ENCODE assay signal across 9 cellular contexts in genomic region chr17:40068584-40068916, GRCh38. TPM values are rescaled to one million over a fixed set of nuclear protein-coding genes. Genes with fewer than 3 reads are reported as not detected.
DNase-seq lines count a peak whose midpoint lies in the region; TF ChIP-seq lines count a peak whose summit lies in the region.
"Had no signal": no experiment of that assay in that cellular context is flagged by ENCODE, and none has a peak within 500 bp of the region (broad histone marks: within the 10 kb centered on the region; RNA-seq: fewer than 3 reads in every experiment).

No MANE protein-coding gene starts in this region.

- peak overlapping the region; percentile 71 for H3K27ac Mint-ChIP-seq in dendritic cell treated with granulocyte-macrophage colony-stimulating factor and Interleukin-4, amounts not matched to agents 40 ng/mL and 50 ng/mL, for 4 days
- peak overlapping the region; percentile 81 for H3K27ac Mint-ChIP-seq in neural crest cell (ENCODE audit: unreplicated experiment)

- peaks cover 84% of the 10 kb centered on the region for H3K4me1 Mint-ChIP-seq in dendritic cell treated with granulocyte-macrophage colony-stimulating factor and Interleukin-4, amounts not matched to agents 40 ng/mL and 50 ng/mL, for 4 days (ENCODE audit: low read depth)
- peaks cover 71% of the 10 kb centered on the region for H3K4me1 Mint-ChIP-seq in neural crest cell

- H3K27me3 Mint-ChIP-seq in dendritic cell treated with granulocyte-macrophage colony-stimulating factor and Interleukin-4, amounts not matched to agents 40 ng/mL and 50 ng/mL, for 4 days: peaks cover 34% of the 10 kb centered on the region
- H3K27me3 Mint-ChIP-seq in neural crest cell (ENCODE audit: low read depth): no peaks in the 10 kb centered on the region

- H3K9me2 ChIP-seq in MM.1S (replicated peaks; ENCODE audit: insufficient read depth, low read length): no peaks in the 10 kb centered on the region

- POLR2A ChIA-PET in BJ (lab: Charles Lee): no interaction called here

- H3F3A ChIP-seq in MM.1S (ENCODE audit: insufficient read depth, low read length): peaks cover 5% of the 10 kb centered on the region; the same call in 1 of the 2 replicates

- H3K9me3 ChIP-seq in MM.1S (replicated peaks; ENCODE audit: insufficient read depth, low read length): no peaks in the 10 kb centered on the region

- no peaks in the 10 kb centered on the region for H3K9me3 Mint-ChIP-seq in dendritic cell treated with granulocyte-macrophage colony-stimulating factor and Interleukin-4, amounts not matched to agents 40 ng/mL and 50 ng/mL, for 4 days
- no peaks in the 10 kb centered on the region for H3K9me3 Mint-ChIP-seq in neural crest cell

- H3K9ac ChIP-seq in MM.1S (ENCODE audit: low read length): peak overlapping the region; percentile 29; the same call in 1 of the 2 replicates

- DNase-seq in BJ (ENCODE audit: low read depth) (no peak), MM.1S (peak; percentile 10), neural crest cell (ENCODE audit: low read depth, low spot score) (no peak), NAMALWA (ENCODE audit: low spot score) (no peak), head of caudate nucleus (no peak), SW480 (ENCODE audit: low spot score) (no peak)
- DNase-seq in activated effector memory CD4-positive, alpha-beta T cell treated with Interleukin-2 at 50 U/mL for 16 hours: no peak

- H3K36me3 ChIP-seq in BJ (ENCODE audit: control insufficient read depth, insufficient read depth, low read length) (no peaks in the 10 kb centered on the region; the same call in 1 of the 2 replicates), MM.1S (replicated peaks; ENCODE audit: insufficient read depth, low read length) (no peaks in the 10 kb centered on the region)

- TF ChIP-seq CTCF in BJ (IDR thresholded peaks at IDR 0.05; ENCODE audit: insufficient read depth, low read depth, low read length) (no peak), MM.1S (IDR thresholded peaks at IDR 0.05; ENCODE audit: low read length) (no peak), neural crest cell (conservative IDR thresholded peaks at IDR 0.05) (no peak)

- CTCF ChIA-PET in BJ (lab: Yijun Ruan, JAX): interaction anchor here (1.1 to 4.2 kb wide), 9 partner anchors 13 to 376 kb away, joined by 3 to 28 read pairs (median 5); partner anchors contain the start of genes MED24 and NR1D1

- intact Hi-C loops in dendritic cell treated with granulocyte-macrophage colony-stimulating factor and Interleukin-4, amounts not matched to agents 40 ng/mL and 50 ng/mL, for 4 days (cut with micrococcal nuclease): no loop called here
- intact Hi-C loops in head of caudate nucleus (cut with DNase I): no loop called here

- H3K4me3 Mint-ChIP-seq in dendritic cell treated with granulocyte-macrophage colony-stimulating factor and Interleukin-4, amounts not matched to agents 40 ng/mL and 50 ng/mL, for 4 days: peak overlapping the region; percentile 72
- H3K4me3 Mint-ChIP-seq in neural crest cell: peak overlapping the region; percentile 85

- H2AFZ ChIP-seq in MM.1S (ENCODE audit: low read length): peak overlapping the region; percentile 66

- H3K27ac ChIP-seq in MM.1S (ENCODE audit: low read length): no peak overlapping the region; the same call in 1 of the 2 replicates

- no peaks in the 10 kb centered on the region for H4K20me1 ChIP-seq in MM.1S (ENCODE audit: insufficient read depth, low read length)

- no peaks in the 10 kb centered on the region for H3K27me3 ChIP-seq in BJ (ENCODE audit: control insufficient read depth, insufficient read depth, low read length)
- no peaks in the 10 kb centered on the region for H3K27me3 ChIP-seq in MM.1S (replicated peaks; ENCODE audit: insufficient read depth, low read length)

- H3K4me3 ChIP-seq in BJ (ENCODE audit: low read depth, low read length) (peak overlapping the region; percentile 8; the same call in 1 of the 2 replicates), MM.1S (ENCODE audit: low read length) (peak overlapping the region; percentile 51)

- no peaks in the 10 kb centered on the region for H3K79me2 ChIP-seq in MM.1S (ENCODE audit: low read length)

- H3K36me3 Mint-ChIP-seq in dendritic cell treated with granulocyte-macrophage colony-stimulating factor and Interleukin-4, amounts not matched to agents 40 ng/mL and 50 ng/mL, for 4 days (ENCODE audit: low read depth): no peaks in the 10 kb centered on the region
- H3K36me3 Mint-ChIP-seq in neural crest cell (ENCODE audit: low read depth): no peaks in the 10 kb centered on the region

- H3K4me2 ChIP-seq in MM.1S (ENCODE audit: low read depth, low read length): peak overlapping the region; percentile 79

- peaks cover 20% of the 10 kb centered on the region for H3K4me1 ChIP-seq in MM.1S (ENCODE audit: low read length)

RNA-seq across cellular contexts. Expression of gene THRA, which starts 5.8 kb away (rescaled TPM):
- polyA plus RNA-seq in BJ (2011; rRNA removed): 32.1 and 43.3 TPM in 2 replicates
- polyA minus RNA-seq in BJ (2011; rRNA and poly(A)+ RNA removed): 17.8 and 20.2 TPM in 2 replicates
- total RNA-seq in neural crest cell: 15.0 and 15.3 TPM in 2 replicates

RNA-seq across cellular contexts. Expression of gene MED24, which starts 14.3 kb away (rescaled TPM):
- polyA plus RNA-seq in BJ (2011; rRNA removed): 40.1 and 55.2 TPM in 2 replicates
- polyA minus RNA-seq in BJ (2011; rRNA and poly(A)+ RNA removed): 72.9 and 94.5 TPM in 2 replicates
- 147 and 154 TPM in 2 replicates for total RNA-seq in neural crest cell

RNA-seq across cellular contexts. Expression of gene NR1D1, which starts 31.8 kb away (rescaled TPM):
- 1.9 and 2.3 TPM in 2 replicates for polyA plus RNA-seq in BJ (2011; rRNA removed)
- 4.3 and 6.6 TPM in 2 replicates for polyA minus RNA-seq in BJ (2011; rRNA and poly(A)+ RNA removed)
- 2.5 and 2.8 TPM in 2 replicates for total RNA-seq in neural crest cell

RNA-seq across cellular contexts. Expression of gene MSL1, which starts 53.2 kb away (rescaled TPM):
- polyA plus RNA-seq in BJ (2011; rRNA removed): 36.7 and 69.0 TPM in 2 replicates
- polyA minus RNA-seq in BJ (2011; rRNA and poly(A)+ RNA removed): 23.2 and 23.8 TPM in 2 replicates
- total RNA-seq in neural crest cell: 147 and 153 TPM in 2 replicates

RNA-seq across cellular contexts. Expression of gene CSF3, which starts 53.3 kb away (rescaled TPM):
- polyA plus RNA-seq in BJ (2011; rRNA removed): not detected in 2 replicates
- 0.33 TPM in 1 of 2 replicates, not detected in the other for polyA minus RNA-seq in BJ (2011; rRNA and poly(A)+ RNA removed)
- not detected in 2 replicates for total RNA-seq in neural crest cell
- total RNA-seq: M059J had no signal
